In genomic region chr9:134174526-134175290, GRCh38 we compare ENCODE assay signal across 25 cellular contexts. TPM values are rescaled to one million over a fixed set of nuclear protein-coding genes. Genes with fewer than 3 reads are reported as not detected.
DNase-seq lines count a peak whose midpoint lies in the region; ATAC-seq and TF ChIP-seq lines count a peak whose summit lies in the region.
"Had no signal": no experiment of that assay in that cellular context is flagged by ENCODE, and none has a peak within 500 bp of the region (broad histone marks: within the 10 kb centered on the region; RNA-seq: fewer than 3 reads in every experiment).

No MANE protein-coding gene starts in this region.

- no peaks in the 10 kb centered on the region for H3K36me3 ChIP-seq in NT2/D1 (ENCODE audit: insufficient read depth, insufficient read length, low read length)
- H3K36me3 ChIP-seq: left lung, uterus had no signal

- no peaks in the 10 kb centered on the region for H3K9me3 Mint-ChIP-seq in CD14-positive monocyte
- H3K9me3 Mint-ChIP-seq in dendritic cell treated with granulocyte-macrophage colony-stimulating factor and Interleukin-4, amounts not matched to agents 40 ng/mL and 50 ng/mL, for 4 days = no peaks in the 10 kb centered on the region
- H3K9me3 Mint-ChIP-seq in neural crest cell = no peaks in the 10 kb centered on the region
- H3K9me3 Mint-ChIP-seq in effector memory CD8-positive, alpha-beta T cell = no peaks in the 10 kb centered on the region
- H3K9me3 Mint-ChIP-seq: activated naive CD8-positive, alpha-beta T cell treated with anti-CD3 and anti-CD28 coated beads, Interleukin-2, amount 10 ng/mL, durations not matched to agents 7 days and 5 days; T-helper 2 cell treated with Interferon-gamma antibody and Interleukin-4, amounts not matched to agents 5 μg/mL and 100 μg/mL, for 36 hours had no signal

- H3K27ac Mint-ChIP-seq in CD14-positive monocyte (peak overlapping the region in 6 of 7 donors; percentile 40 to 83 (median 61)), neural crest cell (ENCODE audit: unreplicated experiment) (peak overlapping the region; percentile 67)
- H3K27ac Mint-ChIP-seq in dendritic cell treated with granulocyte-macrophage colony-stimulating factor and Interleukin-4, amounts not matched to agents 40 ng/mL and 50 ng/mL, for 4 days = peak overlapping the region; percentile 70
- H3K27ac Mint-ChIP-seq in effector memory CD8-positive, alpha-beta T cell = peak overlapping the region in 1 of 2 donors; percentile 24
- H3K27ac Mint-ChIP-seq: activated naive CD8-positive, alpha-beta T cell treated with anti-CD3 and anti-CD28 coated beads, Interleukin-2, amount 10 ng/mL, durations not matched to agents 7 days and 5 days; T-helper 2 cell treated with Interferon-gamma antibody and Interleukin-4, amounts not matched to agents 5 μg/mL and 100 μg/mL, for 36 hours had no signal

- intact Hi-C loops in CD14-positive monocyte (cut with micrococcal nuclease) (loop anchor here in 1 of 2 donors (5.0 kb wide), 2 partner anchors 68 to 143 kb away; no protein-coding TSS in a partner anchor), sciatic nerve (cut with DNase I) (loop anchor here (5.0 to 10.0 kb wide), 2 partner anchors 150 to 198 kb away; partner anchors contain the start of gene RXRA)
- intact Hi-C loops in dendritic cell treated with granulocyte-macrophage colony-stimulating factor and Interleukin-4, amounts not matched to agents 40 ng/mL and 50 ng/mL, for 4 days (cut with micrococcal nuclease) = loop anchor here (5.0 kb wide), 1 partner anchor 168 kb away; no protein-coding TSS in a partner anchor

- H3K4me1 ChIP-seq in NT2/D1 (ENCODE audit: insufficient read depth, insufficient read length) = peaks cover 33% of the 10 kb centered on the region

- H3K4me1 Mint-ChIP-seq in CD14-positive monocyte (peaks cover 31% of the 10 kb centered on the region), neural crest cell (peaks cover 4% of the 10 kb centered on the region)
- peaks cover 41% of the 10 kb centered on the region for H3K4me1 Mint-ChIP-seq in dendritic cell treated with granulocyte-macrophage colony-stimulating factor and Interleukin-4, amounts not matched to agents 40 ng/mL and 50 ng/mL, for 4 days (ENCODE audit: low read depth)
- H3K4me1 Mint-ChIP-seq in effector memory CD8-positive, alpha-beta T cell (ENCODE audit: low read depth in 2 of 2) = peaks cover 8 to 12% of the 10 kb centered on the region in 2 donors

- TF ChIP-seq CTCF in CD14-positive monocyte (IDR thresholded peaks at IDR 0.05) (no peak), neural crest cell (conservative IDR thresholded peaks at IDR 0.05) (no peak)

- peak; percentile 42 for DNase-seq in CD14-positive monocyte (ENCODE audit: low spot score)
- no peak for DNase-seq in NT2/D1 (ENCODE audit: low read depth, low spot score)
- no peak for DNase-seq in neural crest cell (ENCODE audit: low read depth, low spot score)
- no peak for DNase-seq in mesenteric fat pad (ENCODE audit: low spot score)
- DNase-seq in NCI-H226 = no peak
- no peak for DNase-seq in effector memory CD8-positive, alpha-beta T cell
- DNase-seq in sciatic nerve (ENCODE audit: low spot score) = no peak
- DNase-seq: activated CD8-positive, alpha-beta memory T cell treated with anti-CD3 and anti-CD28 coated beads for 24 hours; activated effector memory CD4-positive, alpha-beta T cell treated with Interleukin-2 at 50 U/mL for 16 hours; activated naive CD8-positive, alpha-beta T cell treated with anti-CD3 and anti-CD28 coated beads, Interleukin-2, amount 10 ng/mL, durations not matched to agents 7 days and 5 days; C1 segment of cervical spinal cord; Calu3; NCI-H1048; NCI-H1694 treated with DMSO at 0.1 percent for 48 hours; NCI-H2171 treated with DMSO at 0.1 percent for 48 hours; NCI-H69; stimulated activated naive CD8-positive, alpha-beta T cell treated with anti-CD3 and anti-CD28 coated beads, Interleukin-15, Interleukin-2, amounts not matched to agents 100 U/mL and 50 U/mL, for 24 hours; testis; uterus had no signal

- H3K4me3 Mint-ChIP-seq in CD14-positive monocyte = peak overlapping the region; percentile 38 to 76
- no peak overlapping the region for H3K4me3 Mint-ChIP-seq in dendritic cell treated with granulocyte-macrophage colony-stimulating factor and Interleukin-4, amounts not matched to agents 40 ng/mL and 50 ng/mL, for 4 days
- H3K4me3 Mint-ChIP-seq in neural crest cell = no peak overlapping the region
- H3K4me3 Mint-ChIP-seq in effector memory CD8-positive, alpha-beta T cell = no peak overlapping the region
- H3K4me3 Mint-ChIP-seq: activated naive CD8-positive, alpha-beta T cell treated with anti-CD3 and anti-CD28 coated beads, Interleukin-2, amount 10 ng/mL, durations not matched to agents 7 days and 5 days; T-helper 2 cell treated with Interferon-gamma antibody and Interleukin-4, amounts not matched to agents 5 μg/mL and 100 μg/mL, for 36 hours had no signal

- peaks cover 12 to 34% (median 12%) of the 10 kb centered on the region in 3 donors for H3K27me3 Mint-ChIP-seq in CD14-positive monocyte (ENCODE audit: low read depth in 3 of 3)
- H3K27me3 Mint-ChIP-seq in dendritic cell treated with granulocyte-macrophage colony-stimulating factor and Interleukin-4, amounts not matched to agents 40 ng/mL and 50 ng/mL, for 4 days = peaks cover 38% of the 10 kb centered on the region
- no peaks in the 10 kb centered on the region for H3K27me3 Mint-ChIP-seq in neural crest cell (ENCODE audit: low read depth)
- H3K27me3 Mint-ChIP-seq in effector memory CD8-positive, alpha-beta T cell = no peaks in the 10 kb centered on the region

- no peaks in the 10 kb centered on the region for H3K9me3 ChIP-seq in NT2/D1 (ENCODE audit: insufficient read depth, low read length)
- H3K9me3 ChIP-seq: left lung, psoas muscle, testis, uterus had no signal

- peak overlapping the region; percentile 44 for H3K9ac ChIP-seq in NT2/D1 (ENCODE audit: insufficient read length, low read depth)

- H3K36me3 Mint-ChIP-seq in CD14-positive monocyte (no peaks in the 10 kb centered on the region), neural crest cell (ENCODE audit: low read depth) (no peaks in the 10 kb centered on the region)
- H3K36me3 Mint-ChIP-seq in dendritic cell treated with granulocyte-macrophage colony-stimulating factor and Interleukin-4, amounts not matched to agents 40 ng/mL and 50 ng/mL, for 4 days (ENCODE audit: low read depth) = no peaks in the 10 kb centered on the region
- H3K36me3 Mint-ChIP-seq in effector memory CD8-positive, alpha-beta T cell (ENCODE audit: insufficient read depth) = peaks cover under 1% of the 10 kb centered on the region
- H3K36me3 Mint-ChIP-seq: activated naive CD8-positive, alpha-beta T cell treated with anti-CD3 and anti-CD28 coated beads, Interleukin-2, amount 10 ng/mL, durations not matched to agents 7 days and 5 days had no signal

- no peak overlapping the region for H3K4me3 ChIP-seq in NT2/D1 (ENCODE audit: insufficient read length, low read depth)
- H3K4me3 ChIP-seq: left lung, psoas muscle, testis, uterus had no signal

- no peak for ATAC-seq in effector memory CD8-positive, alpha-beta T cell (replicated peaks)
- ATAC-seq in sciatic nerve = no peak

- no peaks in the 10 kb centered on the region for H3K27me3 ChIP-seq in NT2/D1 (ENCODE audit: insufficient read depth, insufficient read length)
- H3K27me3 ChIP-seq: testis, uterus had no signal

RNA-seq across cellular contexts. Expression of gene RNU6ATAC, which starts 10.3 kb away (rescaled TPM):
- not detected for polyA plus RNA-seq in CD14-positive monocyte
- total RNA-seq in neural crest cell = 71.3 and 108 TPM in 2 replicates
- 255 TPM for total RNA-seq in mesenteric fat pad
- total RNA-seq in sciatic nerve = 193 TPM
- total RNA-seq: Daoy, testis had no signal
- polyA plus RNA-seq: AG04450, psoas muscle had no signal

RNA-seq across cellular contexts. Expression of gene WDR5, which starts 38.8 kb away (rescaled TPM):
- 10 to 100 TPM in 1 of 2 donors, 1 to 10 TPM in 1; 8.7 to 10.2 TPM for polyA plus RNA-seq in CD14-positive monocyte
- total RNA-seq in neural crest cell (67.2 and 68.2 TPM in 2 replicates), mesenteric fat pad (28.7 TPM), sciatic nerve (24.9 TPM)

Comparison
In these comparisons a context has a peak if more than half of its experiments do, and no peak if none do; other contexts are left out.
1. H3K4me3 Mint-ChIP-seq: peak in CD14-positive monocyte (2 of 2); none in dendritic cell treated with granulocyte-macrophage colony-stimulating factor and Interleukin-4, amounts not matched to agents 40 ng/mL and 50 ng/mL, for 4 days (single experiment), neural crest cell (single experiment) and effector memory CD8-positive, alpha-beta T cell (0 of 2).